In genomic region chr14:69281450-69282169, GRCh38 we compare ENCODE assay signal across 11 cellular contexts. TPM values are rescaled to one million over a fixed set of nuclear protein-coding genes. Genes with fewer than 3 reads are reported as not detected.
DNase-seq lines count a peak whose midpoint lies in the region; ATAC-seq and TF ChIP-seq lines count a peak whose summit lies in the region.
"Had no signal": no experiment of that assay in that cellular context is flagged by ENCODE, and none has a peak within 500 bp of the region (broad histone marks: within the 10 kb centered on the region; RNA-seq: fewer than 3 reads in every experiment).

No MANE protein-coding gene starts in this region.

- H3K4me3 Mint-ChIP-seq in CD4-positive, alpha-beta memory T cell, result no peak overlapping the region

- WGBS in heart right ventricle, 2 donors, result 61 to 62% methylated on average over 10 of the region's 10 CpGs
- 63 to 78% (median 74%) methylated on average over 10 of the region's 10 CpGs for WGBS in psoas muscle, 3 donors

- peak; percentile 53 for DNase-seq in GM10266 (ENCODE audit: extremely low spot score)
- DNase-seq in HCEC 1CT, result peak; percentile 4
- DNase-seq in NCI-H2196 (lab: John Stamatoyannopoulos, UW; ENCODE audit: unreplicated experiment), result peak; percentile 84
- DNase-seq in heart right ventricle, result peak in 1 of 2 donors; percentile 54
- DNase-seq in psoas muscle, result no peak
- no peak for DNase-seq in cerebellar cortex (ENCODE audit: low spot score)
- no peak for DNase-seq in gastrocnemius medialis
- DNase-seq in CD4-positive, alpha-beta memory T cell, result no peak
- DNase-seq: Calu3 had no signal

- ATAC-seq in heart right ventricle (peak; percentile 59 to 90 (median 86)), psoas muscle (no peak), gastrocnemius medialis (no peak)

- H3K27ac Mint-ChIP-seq in CD4-positive, alpha-beta memory T cell, result no peak overlapping the region

- H3K9me3 Mint-ChIP-seq in CD4-positive, alpha-beta memory T cell, result peaks cover 0 to 3% (median 0%) of the 10 kb centered on the region in 8 donors

- H3K27me3 ChIP-seq in heart right ventricle (no peaks in the 10 kb centered on the region), psoas muscle (ENCODE audit: insufficient read depth in 3 of 3, low read length in 2 of 3) (no peaks in the 10 kb centered on the region), gastrocnemius medialis (no peaks in the 10 kb centered on the region)
- no peaks in the 10 kb centered on the region for H3K27me3 ChIP-seq in CD4-positive, alpha-beta memory T cell (ENCODE audit: insufficient read depth, low read length)
- H3K27me3 ChIP-seq: SJSA1, upper lobe of left lung had no signal

- H3K36me3 ChIP-seq in heart right ventricle (no peaks in the 10 kb centered on the region), psoas muscle (ENCODE audit: insufficient read depth in 1 of 2, low read depth in 1 of 2) (no peaks in the 10 kb centered on the region), gastrocnemius medialis (no peaks in the 10 kb centered on the region)
- no peaks in the 10 kb centered on the region for H3K36me3 ChIP-seq in CD4-positive, alpha-beta memory T cell (ENCODE audit: insufficient read depth, low read length)
- H3K36me3 ChIP-seq: SJSA1, upper lobe of left lung had no signal

- no peak overlapping the region for H3K4me3 ChIP-seq in heart right ventricle
- no peak overlapping the region for H3K4me3 ChIP-seq in psoas muscle
- H3K4me3 ChIP-seq in gastrocnemius medialis, result no peak overlapping the region
- H3K4me3 ChIP-seq in CD4-positive, alpha-beta memory T cell (ENCODE audit: low read length in 2 of 2), result no peak overlapping the region
- H3K4me3 ChIP-seq: SJSA1, upper lobe of left lung had no signal

- H3K4me1 Mint-ChIP-seq in CD4-positive, alpha-beta memory T cell, result no peaks in the 10 kb centered on the region

- H3K27me3 Mint-ChIP-seq in CD4-positive, alpha-beta memory T cell, result peaks cover 5 to 9% of the 10 kb centered on the region in 2 donors

- H3K4me1 ChIP-seq in heart right ventricle (peaks cover 0 to 26% (median 8%) of the 10 kb centered on the region in 9 donors), psoas muscle (no peaks in the 10 kb centered on the region), gastrocnemius medialis (no peaks in the 10 kb centered on the region)
- no peaks in the 10 kb centered on the region for H3K4me1 ChIP-seq in CD4-positive, alpha-beta memory T cell (ENCODE audit: insufficient read depth, low read length)
- H3K4me1 ChIP-seq: SJSA1, upper lobe of left lung had no signal

- no peaks in the 10 kb centered on the region for H3K36me3 Mint-ChIP-seq in CD4-positive, alpha-beta memory T cell

- H3K27ac ChIP-seq in heart right ventricle (peak overlapping the region in 3 of 10 donors; percentile 20 to 53 (median 37)), psoas muscle (no peak overlapping the region), gastrocnemius medialis (no peak overlapping the region)
- H3K27ac ChIP-seq in CD4-positive, alpha-beta memory T cell (ENCODE audit: low read depth, low read length), result no peak overlapping the region
- H3K27ac ChIP-seq: SJSA1, upper lobe of left lung had no signal

- in situ Hi-C loops in gastrocnemius medialis (cut with MboI; ENCODE audit: low sequenced_read_pairs in 4 of 4), result no loop called here

- TF ChIP-seq POLR2A in gastrocnemius medialis (IDR thresholded peaks at IDR 0.05), result no peak

- CTCF ChIA-PET in CD4-positive, alpha-beta memory T cell (lab: Charles Lee; ENCODE audit: partially characterized antibody), result no interaction called here

- intact Hi-C loops in heart right ventricle (cut with DNase I) (no loop called here), psoas muscle (cut with DNase I) (no loop called here), gastrocnemius medialis (cut with DNase I; ENCODE audit: low total_unique reads) (no loop called here)
- intact Hi-C loops in CD4-positive, alpha-beta memory T cell (cut with micrococcal nuclease), result no loop called here

- TF ChIP-seq CTCF in GM10266 (IDR thresholded peaks at IDR 0.05; ENCODE audit: control insufficient read depth, insufficient read depth, low read depth, missing control alignments), result no peak
- TF ChIP-seq CTCF in heart right ventricle (IDR thresholded peaks at IDR 0.05), result no peak
- no peak for TF ChIP-seq CTCF in psoas muscle (IDR thresholded peaks at IDR 0.05)
- no peak for TF ChIP-seq CTCF in gastrocnemius medialis (IDR thresholded peaks at IDR 0.05 in 4 of 5, conservative IDR thresholded peaks at IDR 0.05 in 1 of 5)

- H3K9me3 ChIP-seq in heart right ventricle, result no peaks in the 10 kb centered on the region
- no peaks in the 10 kb centered on the region for H3K9me3 ChIP-seq in psoas muscle
- H3K9me3 ChIP-seq in gastrocnemius medialis, result no peaks in the 10 kb centered on the region
- H3K9me3 ChIP-seq in CD4-positive, alpha-beta memory T cell (ENCODE audit: control insufficient read depth in 1 of 2, low read length in 2 of 2), result no peaks in the 10 kb centered on the region
- H3K9me3 ChIP-seq: SJSA1, upper lobe of left lung had no signal

- POLR2A ChIA-PET in CD4-positive, alpha-beta memory T cell (lab: Charles Lee; ENCODE audit: partially characterized antibody), result no interaction called here

RNA-seq across cellular contexts. Expression of gene GALNT16, which starts 21.7 kb away (rescaled TPM):
- 100 to 1,000 TPM in 2 of 10 donors, 10 to 100 TPM in 8; 51.2 to 106 (median 71.7) TPM for total RNA-seq in heart right ventricle
- polyA plus RNA-seq in heart right ventricle, result 10 to 100 TPM in 1 of 2 donors, 1 to 10 TPM in 1; 9.6 to 56.5 TPM
- 1 to 10 TPM; 1.7 to 2.6 (median 2.4) TPM for total RNA-seq in psoas muscle
- 1 to 10 TPM in 1 of 3 donors, under 1 TPM in 2; 0.83 to 1.4 (median 0.95) TPM for polyA plus RNA-seq in psoas muscle
- total RNA-seq in gastrocnemius medialis, result 1 to 10 TPM in 2 of 4 donors, under 1 TPM in 2; 0.15 to 2.7 (median 1.7) TPM
- total RNA-seq in CD4-positive, alpha-beta memory T cell, result under 1 TPM in 1 of 2 experiments, not detected in 1; 0.06 TPM
- not detected for polyA plus RNA-seq in CD4-positive, alpha-beta memory T cell

Comparison
In these comparisons a context has a peak if more than half of its experiments do, and no peak if none do; other contexts are left out.
1. DNase-seq: peak in GM10266 (single experiment), HCEC 1CT (single experiment) and NCI-H2196 (single experiment); none in psoas muscle (0 of 2), cerebellar cortex (single experiment), gastrocnemius medialis (0 of 2) and CD4-positive, alpha-beta memory T cell (0 of 5).
2. ATAC-seq: peak in heart right ventricle (8 of 8); none in psoas muscle (0 of 4) and gastrocnemius medialis (0 of 2).
3. RNA of gene GALNT16, which starts 21.7 kb away (total RNA-seq): 51.2 to 106 TPM in heart right ventricle; 0.15 to 2.7 TPM in gastrocnemius medialis, 1.7 to 2.6 TPM in psoas muscle and 0.06 TPM in CD4-positive, alpha-beta memory T cell; every median in the first group is over 10 times any median in the second.